In the genomic region with DNA sequence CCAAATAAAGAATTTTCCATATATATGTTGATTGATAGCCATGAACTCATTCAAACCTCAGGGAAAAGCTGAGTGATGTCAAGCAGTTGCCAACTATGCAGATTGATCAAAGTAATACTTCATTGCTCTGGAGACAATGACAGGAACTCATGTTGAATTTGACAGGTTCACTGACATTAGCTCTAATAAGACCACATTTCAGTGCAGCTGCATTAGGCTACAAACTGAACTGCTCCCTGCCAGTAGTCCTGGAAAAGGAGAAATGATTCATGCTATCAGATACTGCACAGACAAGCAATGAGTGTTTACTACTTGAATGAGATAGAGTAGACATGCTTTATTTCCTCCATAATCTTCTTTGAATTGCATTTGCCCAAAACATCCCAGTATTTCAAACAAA, we compare ENCODE assay signal across 20 cellular contexts.
DNase-seq lines count a peak whose midpoint lies in the region; FAIRE-seq lines count a peak whose summit lies in the region.
"Had no signal": no experiment of that assay in that cellular context is flagged by ENCODE, and none has a peak within 500 bp of the region (broad histone marks: within the 10 kb centered on the region; RNA-seq: fewer than 3 reads in every experiment).

No MANE protein-coding gene starts in this region.

- intact Hi-C loops in posterior vena cava (cut with DNase I), result no loop called here

- peak; percentile 13 for FAIRE-seq in HTR-8/SVneo (lab: Jason Lieb, UNC)
- FAIRE-seq: G401.6, GM12891, GM19239, H1 had no signal

- DNase-seq in HTR-8/SVneo (ENCODE audit: insufficient read length, low spot score) (no peak), OCI-M1 (lab: John Stamatoyannopoulos, UW) (peak; percentile 11), glomerular visceral epithelial cell (ENCODE audit: extremely low spot score) (peak; percentile 37), putamen (ENCODE audit: low spot score) (peak; percentile 76), posterior vena cava (ENCODE audit: low spot score) (no peak), dermis blood vessel endothelial cell (no peak), AG20443 (ENCODE audit: low spot score) (no peak)
- DNase-seq in activated naive CD4-positive, alpha-beta T cell (lab: John Stamatoyannopoulos, UW), result no peak
- DNase-seq: 8988T; Calu3; CD8-positive, alpha-beta T cell; DMS 273 treated with DMSO at 0.1 percent for 48 hours; DMS53; DND-41; EL; H9 had no signal

Comparison
In these comparisons a context has a peak if more than half of its experiments do, and no peak if none do; other contexts are left out.
1. DNase-seq: peak in OCI-M1 (single experiment), glomerular visceral epithelial cell (single experiment) and putamen (single experiment); none in HTR-8/SVneo (single experiment), posterior vena cava (single experiment), dermis blood vessel endothelial cell (single experiment), activated naive CD4-positive, alpha-beta T cell (0 of 4) and AG20443 (single experiment).